ENCODE assay signal across 3 cellular contexts in the genomic region with DNA sequence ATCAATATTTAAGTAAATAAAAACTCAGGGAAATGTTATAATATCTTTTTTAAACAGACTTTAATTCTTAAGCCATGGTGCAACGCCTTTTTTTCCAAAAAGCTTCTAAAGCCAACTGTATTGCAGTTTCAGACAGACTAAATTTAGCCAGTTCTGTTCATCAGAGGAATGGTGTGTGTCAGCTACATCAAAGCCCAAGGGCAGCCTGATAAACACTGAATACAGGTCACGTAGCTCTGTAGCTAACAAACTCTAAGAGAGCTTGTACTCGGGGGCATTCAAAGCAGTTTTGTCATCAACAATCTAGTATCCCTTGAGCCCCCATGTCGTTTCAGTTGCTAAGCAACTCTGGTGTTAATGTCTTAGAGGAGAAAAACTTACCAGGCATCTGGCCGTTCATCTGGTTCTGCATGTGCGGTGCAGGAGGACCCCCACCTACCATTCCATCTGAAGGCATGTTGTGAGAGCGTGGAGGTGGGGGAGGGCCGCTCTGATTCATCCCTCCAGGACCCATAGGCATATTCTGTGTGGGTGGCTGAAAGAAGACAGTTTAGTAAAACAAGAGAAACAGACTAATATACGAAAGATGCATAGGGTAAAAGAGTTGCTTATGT.
TF ChIP-seq lines count a peak whose summit lies in the region.

No MANE protein-coding gene starts in this region.

TF ChIP-seq in SK-N-SH, 30 proteins besides CTCF, POLR2A, EP300 and RAD21:
- no peak for TF ChIP-seq SIN3A (IDR thresholded peaks at IDR 0.05; ENCODE audit: borderline replicate concordance, low read depth, low read length)
- TF ChIP-seq, protein P1, sequence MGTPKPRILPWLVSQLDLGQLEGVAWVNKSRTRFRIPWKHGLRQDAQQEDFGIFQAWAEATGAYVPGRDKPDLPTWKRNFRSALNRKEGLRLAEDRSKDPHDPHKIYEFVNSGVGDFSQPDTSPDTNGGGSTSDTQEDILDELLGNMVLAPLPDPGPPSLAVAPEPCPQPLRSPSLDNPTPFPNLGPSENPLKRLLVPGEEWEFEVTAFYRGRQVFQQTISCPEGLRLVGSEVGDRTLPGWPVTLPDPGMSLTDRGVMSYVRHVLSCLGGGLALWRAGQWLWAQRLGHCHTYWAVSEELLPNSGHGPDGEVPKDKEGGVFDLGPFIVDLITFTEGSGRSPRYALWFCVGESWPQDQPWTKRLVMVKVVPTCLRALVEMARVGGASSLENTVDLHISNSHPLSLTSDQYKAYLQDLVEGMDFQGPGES (IDR thresholded peaks at IDR 0.05; ENCODE audit: low read depth, low read length) = no peak
- TF ChIP-seq MXI1 (IDR thresholded peaks at IDR 0.05; ENCODE audit: low read depth, low read length) = peak; percentile 52; the same call in 1 of the 2 replicates
- peak; percentile 40 for TF ChIP-seq CHD2 (IDR thresholded peaks at IDR 0.05; ENCODE audit: low read length, partially characterized antibody)
- TF ChIP-seq FOXJ3 (CRISPR knock-in tag; IDR thresholded peaks at IDR 0.05) = peak; percentile 64; the same call in 1 of the 2 replicates
- no peak for TF ChIP-seq GABPA (IDR thresholded peaks at IDR 0.05; ENCODE audit: low read depth)
- TF ChIP-seq, protein P2, sequence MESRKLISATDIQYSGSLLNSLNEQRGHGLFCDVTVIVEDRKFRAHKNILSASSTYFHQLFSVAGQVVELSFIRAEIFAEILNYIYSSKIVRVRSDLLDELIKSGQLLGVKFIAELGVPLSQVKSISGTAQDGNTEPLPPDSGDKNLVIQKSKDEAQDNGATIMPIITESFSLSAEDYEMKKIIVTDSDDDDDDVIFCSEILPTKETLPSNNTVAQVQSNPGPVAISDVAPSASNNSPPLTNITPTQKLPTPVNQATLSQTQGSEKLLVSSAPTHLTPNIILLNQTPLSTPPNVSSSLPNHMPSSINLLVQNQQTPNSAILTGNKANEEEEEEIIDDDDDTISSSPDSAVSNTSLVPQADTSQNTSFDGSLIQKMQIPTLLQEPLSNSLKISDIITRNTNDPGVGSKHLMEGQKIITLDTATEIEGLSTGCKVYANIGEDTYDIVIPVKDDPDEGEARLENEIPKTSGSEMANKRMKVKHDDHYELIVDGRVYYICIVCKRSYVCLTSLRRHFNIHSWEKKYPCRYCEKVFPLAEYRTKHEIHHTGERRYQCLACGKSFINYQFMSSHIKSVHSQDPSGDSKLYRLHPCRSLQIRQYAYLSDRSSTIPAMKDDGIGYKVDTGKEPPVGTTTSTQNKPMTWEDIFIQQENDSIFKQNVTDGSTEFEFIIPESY (IDR thresholded peaks at IDR 0.05; ENCODE audit: borderline replicate concordance, low read depth) = no peak
- TF ChIP-seq NRF1 (IDR thresholded peaks at IDR 0.05; ENCODE audit: low read depth, low read length) = no peak
- peak; percentile 31 for TF ChIP-seq GATA2 (CRISPR knock-in tag; IDR thresholded peaks at IDR 0.05)
- peak; percentile 54; the same call in 1 of the 2 replicates for TF ChIP-seq RCOR1 (IDR thresholded peaks at IDR 0.05; ENCODE audit: low read length)

TF ChIP-seq in SK-N-SH treated with all-trans-retinoic acid at 6 μM for 48 hours, 23 proteins besides CTCF, POLR2A, EP300 and RAD21:
- TF ChIP-seq TOX (CRISPR knock-in tag; IDR thresholded peaks at IDR 0.05; ENCODE audit: borderline replicate concordance) (no peak), ZNF8 (CRISPR knock-in tag; IDR thresholded peaks at IDR 0.05) (no peak), OSR1 (CRISPR knock-in tag; IDR thresholded peaks at IDR 0.05) (no peak)
- TF ChIP-seq, protein P3, sequence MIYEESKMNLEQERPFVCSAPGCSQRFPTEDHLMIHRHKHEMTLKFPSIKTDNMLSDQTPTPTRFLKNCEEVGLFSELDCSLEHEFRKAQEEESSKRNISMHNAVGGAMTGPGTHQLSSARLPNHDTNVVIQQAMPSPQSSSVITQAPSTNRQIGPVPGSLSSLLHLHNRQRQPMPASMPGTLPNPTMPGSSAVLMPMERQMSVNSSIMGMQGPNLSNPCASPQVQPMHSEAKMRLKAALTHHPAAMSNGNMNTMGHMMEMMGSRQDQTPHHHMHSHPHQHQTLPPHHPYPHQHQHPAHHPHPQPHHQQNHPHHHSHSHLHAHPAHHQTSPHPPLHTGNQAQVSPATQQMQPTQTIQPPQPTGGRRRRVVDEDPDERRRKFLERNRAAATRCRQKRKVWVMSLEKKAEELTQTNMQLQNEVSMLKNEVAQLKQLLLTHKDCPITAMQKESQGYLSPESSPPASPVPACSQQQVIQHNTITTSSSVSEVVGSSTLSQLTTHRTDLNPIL (CRISPR knock-in tag; IDR thresholded peaks at IDR 0.05; ENCODE audit: low read depth) = no peak

TF ChIP-seq in IMR-90, 13 proteins besides CTCF, POLR2A, EP300 and RAD21:
- TF ChIP-seq CHD1 (IDR thresholded peaks at IDR 0.05; ENCODE audit: low read depth, low read length) (no peak), BHLHE40 (IDR thresholded peaks at IDR 0.05; ENCODE audit: low read depth, low read length) (peak; percentile 11; the same call in 1 of the 2 replicates)
